ENCODE assay signal across 14 cellular contexts in genomic region chr22:42632096-42632495, GRCh38. TPM values are rescaled to one million over a fixed set of nuclear protein-coding genes. Genes with fewer than 3 reads are reported as not detected.
DNase-seq lines count a peak whose midpoint lies in the region; ATAC-seq, FAIRE-seq and TF ChIP-seq lines count a peak whose summit lies in the region.
"Had no signal": no experiment of that assay in that cellular context is flagged by ENCODE, and none has a peak within 500 bp of the region (broad histone marks: within the 10 kb centered on the region; RNA-seq: fewer than 3 reads in every experiment).

No MANE protein-coding gene starts in this region.

- peaks cover 57% of the 10 kb centered on the region for H3K36me3 Mint-ChIP-seq in endodermal cell (ENCODE audit: low read depth)
- peaks cover 9% of the 10 kb centered on the region for H3K36me3 Mint-ChIP-seq in progenitor cell of endocrine pancreas (ENCODE audit: insufficient read depth)

- FAIRE-seq in D721Med (lab: Jason Lieb, UNC) = no peak
- FAIRE-seq: pancreas had no signal

- no peaks in the 10 kb centered on the region for H3K9me3 Mint-ChIP-seq in endodermal cell
- H3K9me3 Mint-ChIP-seq in progenitor cell of endocrine pancreas (ENCODE audit: low read depth) = no peaks in the 10 kb centered on the region

- H3K4me1 ChIP-seq in endodermal cell (ENCODE audit: control insufficient read depth, insufficient read depth, low read length) = no peaks in the 10 kb centered on the region
- H3K4me1 ChIP-seq: pancreas had no signal

- H3K27me3 Mint-ChIP-seq in endodermal cell (ENCODE audit: insufficient read depth) = no peaks in the 10 kb centered on the region
- H3K27me3 Mint-ChIP-seq in progenitor cell of endocrine pancreas = no peaks in the 10 kb centered on the region

- H3K4me3 ChIP-seq in LNCaP clone FGC (ENCODE audit: low read depth, low read length) (no peak overlapping the region), endodermal cell (ENCODE audit: low read length) (no peak overlapping the region)
- H3K4me3 ChIP-seq: pancreas, upper lobe of left lung had no signal

- H3K9ac ChIP-seq in endodermal cell (ENCODE audit: extremely low read depth, low read length, poor library complexity, severe bottlenecking) = no peak overlapping the region

- peak; percentile 5 for TF ChIP-seq CTCF in D721Med (IDR thresholded peaks at IDR 0.05; ENCODE audit: insufficient read depth, missing control alignments)
- 0 out of 2 replicates have a peak, but pooled peaks have one; percentile 9 for TF ChIP-seq CTCF in LNCaP clone FGC (IDR thresholded peaks at IDR 0.05; ENCODE audit: control insufficient read depth, extremely low read depth, insufficient read depth)
- peak; percentile 68 for TF ChIP-seq CTCF in endodermal cell (conservative IDR thresholded peaks at IDR 0.05)
- peak; percentile 40 for TF ChIP-seq CTCF in progenitor cell of endocrine pancreas (IDR thresholded peaks at IDR 0.05; ENCODE audit: unreplicated experiment)

- 94 to 96% methylated on average over 10 to 13 of the region's 13 CpGs for WGBS in endodermal cell (ENCODE audit: insufficient coverage in 1 of 2, insufficient read length in 1 of 2), 2 experiments

- peaks cover 18% of the 10 kb centered on the region for H3K36me3 ChIP-seq in endodermal cell (ENCODE audit: control insufficient read depth, insufficient read depth, low read length)

- H3K4me3 Mint-ChIP-seq in endodermal cell (no peak overlapping the region), progenitor cell of endocrine pancreas (ENCODE audit: low read depth) (no peak overlapping the region)

- no peaks in the 10 kb centered on the region for H3K4me1 Mint-ChIP-seq in endodermal cell
- H3K4me1 Mint-ChIP-seq in progenitor cell of endocrine pancreas (ENCODE audit: low read depth) = no peaks in the 10 kb centered on the region

- no peaks in the 10 kb centered on the region for H3K9me3 ChIP-seq in endodermal cell (ENCODE audit: control insufficient read depth, low read length)
- H3K9me3 ChIP-seq: pancreas, upper lobe of left lung had no signal

- no peaks in the 10 kb centered on the region for H3K27me3 ChIP-seq in endodermal cell (ENCODE audit: control insufficient read depth, insufficient read depth, low read length, poor library complexity, severe bottlenecking)
- H3K27me3 ChIP-seq: pancreas, upper lobe of left lung had no signal

- H3K27ac Mint-ChIP-seq in endodermal cell (no peak overlapping the region), progenitor cell of endocrine pancreas (no peak overlapping the region)

- H3K27ac ChIP-seq in endodermal cell (ENCODE audit: low read depth, low read length) = no peak overlapping the region
- H3K27ac ChIP-seq: pancreas had no signal

- ATAC-seq in GM18868 (IDR thresholded peaks at IDR 0.05; ENCODE audit: unreplicated experiment) = no peak
- no peak for ATAC-seq in HG02973 (IDR thresholded peaks at IDR 0.05; ENCODE audit: unreplicated experiment)
- ATAC-seq in GM19455 (IDR thresholded peaks at IDR 0.05; ENCODE audit: unreplicated experiment) = no peak
- ATAC-seq: pancreas had no signal

- DNase-seq in D721Med (ENCODE audit: insufficient read length, low spot score) (no peak), LNCaP clone FGC (ENCODE audit: low read depth) (no peak), endodermal cell (peak; percentile 66), progenitor cell of endocrine pancreas (ENCODE audit: low spot score, unreplicated experiment) (no peak)
- no peak for DNase-seq in effector CD4-positive, alpha-beta T cell
- DNase-seq: activated effector memory CD4-positive, alpha-beta T cell treated with anti-CD3 and anti-CD28 coated beads, Interleukin-2, amount 50 U/mL, for 16 hours; kidney glomerular epithelial cell; NCI-H1417 treated with DMSO at 0.1 percent for 48 hours; pancreas had no signal

RNA-seq across cellular contexts. Expression of gene ATP5MGL, which starts 8.3 kb away (rescaled TPM):
- total RNA-seq in endodermal cell (1 to 10 TPM in 1 of 2 donors, under 1 TPM in 1; 0.46 to 1.8 TPM), progenitor cell of endocrine pancreas (0.40 and 0.89 TPM in 2 replicates)
- polyA plus RNA-seq in endodermal cell (2013, experiment 1 of 2) = not detected
- polyA plus RNA-seq in endodermal cell (2013, experiment 2 of 2) = 0.62 TPM
- total RNA-seq: RPMI7951 had no signal

RNA-seq across cellular contexts. Expression of gene CYB5R3, which starts 17.1 kb away (rescaled TPM):
- total RNA-seq in endodermal cell (10 to 100 TPM; 89.5 to 92.4 TPM), progenitor cell of endocrine pancreas (77.3 and 85.9 TPM in 2 replicates)
- 120 TPM for polyA plus RNA-seq in endodermal cell (2013, experiment 1 of 2)
- 109 TPM for polyA plus RNA-seq in endodermal cell (2013, experiment 2 of 2)

RNA-seq across cellular contexts. Expression of gene POLDIP3, which starts 17.4 kb away (rescaled TPM):
- total RNA-seq in endodermal cell (100 to 1,000 TPM in 1 of 2 donors, 10 to 100 TPM in 1; 81.9 to 102 TPM), progenitor cell of endocrine pancreas (77.5 and 82.4 TPM in 2 replicates)
- polyA plus RNA-seq in endodermal cell (2013, experiment 1 of 2) = 88.4 TPM
- 78.7 TPM for polyA plus RNA-seq in endodermal cell (2013, experiment 2 of 2)

Comparison
In these comparisons a context has a peak if more than half of its experiments do, and no peak if none do; other contexts are left out.
1. CTCF ChIP-seq: peak in every context shown above with its lines; median percentile 68 in endodermal cell; 40 in progenitor cell of endocrine pancreas; 9 in LNCaP clone FGC; 5 in D721Med.